Comparison of ENCODE assay signal across 1 cellular context in genomic region chr11:43880640-43881159, GRCh38.
TF ChIP-seq lines count a peak whose summit lies in the region.

TSS of gene ALKBH3 (plus strand) at chr11:43880831. CDS start at chr11:43882653, 1,822 bp downstream.

TF ChIP-seq in WTC11, 78 proteins besides CTCF, POLR2A, EP300 and RAD21 (continued from another document and continues in another):
- TF ChIP-seq STAT6 (CRISPR knock-in tag; conservative IDR thresholded peaks at IDR 0.05; ENCODE audit: low read depth) (no peak), ETV6 (CRISPR knock-in tag; IDR thresholded peaks at IDR 0.05) (peak; percentile 78; the same call in 1 of the 2 replicates), ELF4 (CRISPR knock-in tag; IDR thresholded peaks at IDR 0.05; ENCODE audit: low read depth) (no peak), CDX4 (CRISPR knock-in tag; IDR thresholded peaks at IDR 0.05; ENCODE audit: borderline replicate concordance) (no peak), ZBTB21 (CRISPR knock-in tag; IDR thresholded peaks at IDR 0.05; ENCODE audit: borderline replicate concordance) (no peak), ATF3 (CRISPR knock-in tag; conservative IDR thresholded peaks at IDR 0.05) (no peak), RELA (CRISPR knock-in tag; IDR thresholded peaks at IDR 0.05; ENCODE audit: borderline replicate concordance) (no peak), ZNF138 (CRISPR knock-in tag; conservative IDR thresholded peaks at IDR 0.05) (no peak), JAZF1 (CRISPR knock-in tag; IDR thresholded peaks at IDR 0.05) (no peak), USF1 (CRISPR knock-in tag; IDR thresholded peaks at IDR 0.05) (no peak), KAT7 (CRISPR knock-in tag; IDR thresholded peaks at IDR 0.05; ENCODE audit: borderline replicate concordance) (no peak), ZMAT4 (CRISPR knock-in tag; IDR thresholded peaks at IDR 0.05) (no peak), SMAD4 (CRISPR knock-in tag; IDR thresholded peaks at IDR 0.05) (no peak), ARID4B (CRISPR knock-in tag; IDR thresholded peaks at IDR 0.05; ENCODE audit: borderline replicate concordance) (0 out of 2 replicates have a peak, but pooled peaks have one; percentile 76), ZNF425 (CRISPR knock-in tag; conservative IDR thresholded peaks at IDR 0.05) (no peak), GRHL2 (CRISPR knock-in tag; IDR thresholded peaks at IDR 0.05; ENCODE audit: insufficient replicate concordance, severe bottlenecking) (no peak), NR2C2 (CRISPR knock-in tag; IDR thresholded peaks at IDR 0.05) (no peak), IRF1 (CRISPR knock-in tag; IDR thresholded peaks at IDR 0.05) (no peak), GABPB1 (CRISPR knock-in tag; IDR thresholded peaks at IDR 0.05) (peak; percentile 90), HMGXB4 (CRISPR knock-in tag; IDR thresholded peaks at IDR 0.05) (no peak), NR3C1 (CRISPR knock-in tag; conservative IDR thresholded peaks at IDR 0.05; ENCODE audit: low read depth) (no peak), NFATC4 (CRISPR knock-in tag; IDR thresholded peaks at IDR 0.05) (no peak), CREB1 (CRISPR knock-in tag; IDR thresholded peaks at IDR 0.05) (no peak), ZNF263 (CRISPR knock-in tag; IDR thresholded peaks at IDR 0.05; ENCODE audit: low read depth) (no peak), JUN (CRISPR knock-in tag; IDR thresholded peaks at IDR 0.05) (no peak; the same call in 1 of the 2 replicates), ZBTB43 (CRISPR knock-in tag; IDR thresholded peaks at IDR 0.05) (0 out of 2 replicates have a peak, but pooled peaks have one; percentile 53), MYBL2 (CRISPR knock-in tag; IDR thresholded peaks at IDR 0.05) (0 out of 2 replicates have a peak, but pooled peaks have one; percentile 26), FOXP4 (CRISPR knock-in tag; IDR thresholded peaks at IDR 0.05) (no peak), FOXJ3 (CRISPR knock-in tag; IDR thresholded peaks at IDR 0.05; ENCODE audit: borderline replicate concordance) (no peak), PRRX2 (CRISPR knock-in tag; IDR thresholded peaks at IDR 0.05) (peak; percentile 83; the same call in 1 of the 2 replicates), ZNF219 (CRISPR knock-in tag; IDR thresholded peaks at IDR 0.05; ENCODE audit: borderline replicate concordance) (no peak), ZSCAN18 (CRISPR knock-in tag; IDR thresholded peaks at IDR 0.05) (peak; percentile 90), E2F5 (CRISPR knock-in tag; IDR thresholded peaks at IDR 0.05) (no peak), ZNF396 (CRISPR knock-in tag; IDR thresholded peaks at IDR 0.05; ENCODE audit: borderline replicate concordance) (peak; percentile 82; the same call in 1 of the 2 replicates), SOX15 (CRISPR knock-in tag; IDR thresholded peaks at IDR 0.05) (no peak), ZNF671 (CRISPR knock-in tag; IDR thresholded peaks at IDR 0.05) (no peak; the same call in 1 of the 2 replicates), MAX (CRISPR knock-in tag; IDR thresholded peaks at IDR 0.05) (peak; percentile 71), SMAD3 (CRISPR knock-in tag; IDR thresholded peaks at IDR 0.05; ENCODE audit: borderline replicate concordance) (0 out of 2 replicates have a peak, but pooled peaks have one; percentile 39)
